ENCODE assay signal across 35 cellular contexts in the genomic region with DNA sequence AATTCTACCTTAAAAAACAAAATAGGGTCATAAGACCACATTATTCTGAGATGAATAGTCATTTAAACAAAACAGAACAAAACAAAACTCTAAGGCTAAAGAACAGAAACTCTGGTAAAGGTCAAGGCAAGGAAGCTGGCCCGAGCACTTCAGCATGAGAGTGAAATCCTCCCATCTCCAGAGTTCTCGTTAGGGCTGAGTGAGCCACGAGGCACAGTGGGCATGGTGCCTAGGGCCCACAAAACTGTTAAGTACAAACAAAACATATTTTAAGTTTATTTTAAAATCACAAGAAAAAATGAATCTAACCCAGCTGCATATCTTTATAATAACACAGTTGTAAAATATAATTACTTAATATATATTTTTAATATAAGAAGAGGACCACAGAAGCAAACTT.
"Had no signal": no experiment of that assay in that cellular context is flagged by ENCODE, and none has a peak within 500 bp of the region (broad histone marks: within the 10 kb centered on the region; RNA-seq: fewer than 3 reads in every experiment).

No MANE protein-coding gene starts in this region.

- H3K4me3 ChIP-seq: MG63 had no signal

- H3K9me3 ChIP-seq: MG63 had no signal

- H3K36me3 ChIP-seq: MG63 had no signal

- H3K27ac ChIP-seq: KMS-11 had no signal

- H3K27me3 ChIP-seq: MG63 had no signal

- DNase-seq: Karpas-422, Kasumi-1, KBM-7, KG1, MG63, MM.1S, MV-4-11, NCI-H1048, NCI-H1092, NCI-H1092 treated with DMSO at 0.1 percent for 48 hours, NCI-H1105, NCI-H1105 treated with DMSO at 0.1 percent for 48 hours, NCI-H1417, NCI-H1417 treated with DMSO at 0.1 percent for 48 hours, NCI-H1436, NCI-H1436 treated with DMSO at 0.1 percent for 48 hours, NCI-H146, NCI-H1694, NCI-H1694 treated with DMSO at 0.1 percent for 48 hours, NCI-H187, NCI-H187 treated with DMSO at 0.1 percent for 48 hours, NCI-H1930, NCI-H2029, NCI-H2029 treated with DMSO at 0.1 percent for 48 hours, NCI-H2081, NCI-H2081 treated with DMSO at 0.1 percent for 48 hours, NCI-H2107, NCI-H2171, NCI-H2171 treated with DMSO at 0.1 percent for 48 hours, NCI-H2227 treated with DMSO at 0.1 percent for 48 hours, NCI-H226, NCI-H345, NCI-H446, NCI-H446 treated with DMSO at 0.1 percent for 48 hours had no signal
